In the genomic region with DNA sequence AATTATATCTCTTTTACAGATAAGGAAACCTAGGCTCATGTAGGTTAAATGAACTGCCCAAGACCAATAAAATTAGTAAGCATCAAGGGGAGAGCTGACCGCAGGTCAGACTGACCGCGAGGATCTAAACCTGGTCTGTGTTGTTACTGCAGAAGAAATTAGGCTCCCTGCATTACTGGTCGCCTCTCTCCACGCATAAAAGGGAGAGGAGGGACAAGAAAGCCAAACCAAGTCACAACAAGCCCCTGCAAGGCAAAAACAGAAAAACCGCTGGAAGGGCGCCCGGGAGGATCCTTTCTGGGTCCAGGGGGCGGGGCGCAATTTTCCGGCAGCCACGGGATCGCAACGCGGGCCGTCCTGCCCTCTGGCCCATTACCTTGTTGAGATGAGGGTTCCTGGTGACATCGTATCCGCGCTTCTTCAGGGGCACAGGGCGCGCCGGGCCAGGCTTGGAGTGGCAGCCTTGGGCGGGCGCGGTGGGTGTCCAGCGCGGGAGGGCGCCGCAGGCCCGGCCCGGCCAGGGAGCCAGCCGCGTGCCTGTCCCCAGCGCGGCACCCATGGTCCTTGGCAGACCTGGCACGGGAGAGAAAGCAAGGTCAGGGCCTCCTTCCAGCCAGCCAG, we compare ENCODE assay signal across 8 cellular contexts. TPM values are rescaled to one million over a fixed set of nuclear protein-coding genes. Genes with fewer than 3 reads are reported as not detected.
DNase-seq lines count a peak whose midpoint lies in the region; ATAC-seq and TF ChIP-seq lines count a peak whose summit lies in the region.

No MANE protein-coding gene starts in this region.

- H3K27ac Mint-ChIP-seq in H9, result no peak overlapping the region
- H3K27ac Mint-ChIP-seq in effector memory CD8-positive, alpha-beta T cell, result peak overlapping the region; percentile 27 to 76
- no peak overlapping the region for H3K27ac Mint-ChIP-seq in memory B cell

- no peak overlapping the region for H2BK5ac ChIP-seq in H9 (ENCODE audit: insufficient read length, low read length)

- H4K5ac ChIP-seq in H9 (ENCODE audit: insufficient read length, low read depth, low read length), result no peak overlapping the region

- H3K4me3 ChIP-seq in stomach smooth muscle (ENCODE audit: low read length in 2 of 2), result peak overlapping the region; percentile 48 to 85

- H3K9ac ChIP-seq in H9 (ENCODE audit: extremely low read depth, insufficient read length, low read length), result no peak overlapping the region
- H3K9ac ChIP-seq in stomach smooth muscle (ENCODE audit: low read length in 2 of 2), result peak overlapping the region; percentile 90 to 94

- no peaks in the 10 kb centered on the region for H3K9me3 Mint-ChIP-seq in H9
- H3K9me3 Mint-ChIP-seq in effector memory CD8-positive, alpha-beta T cell, result no peaks in the 10 kb centered on the region
- H3K9me3 Mint-ChIP-seq in memory B cell, result no peaks in the 10 kb centered on the region

- peak; percentile 53 for DNase-seq in COR-L47 (lab: John Stamatoyannopoulos, UW)
- peak; percentile 37 for DNase-seq in H9
- DNase-seq in SK-N-DZ (ENCODE audit: low spot score), result peak; percentile 21
- DNase-seq in effector memory CD8-positive, alpha-beta T cell, result no peak
- DNase-seq in memory B cell (ENCODE audit: low spot score in 2 of 2), result no peak
- no peak for DNase-seq in HEK293T (ENCODE audit: extremely low spot score)

- peak overlapping the region; percentile 69 for H3K4me2 ChIP-seq in H9 (ENCODE audit: insufficient read depth, insufficient read length, low read length)

- H3K4ac ChIP-seq in H9 (ENCODE audit: low read depth, low read length), result no peak overlapping the region

- H3K36me3 Mint-ChIP-seq in H9 (ENCODE audit: insufficient read depth in 1 of 3, low read depth in 3 of 3), result no peaks in the 10 kb centered on the region; a peak in 1 of 7 replicates
- no peaks in the 10 kb centered on the region for H3K36me3 Mint-ChIP-seq in effector memory CD8-positive, alpha-beta T cell (ENCODE audit: insufficient read depth)
- no peaks in the 10 kb centered on the region for H3K36me3 Mint-ChIP-seq in memory B cell

- no peak overlapping the region for H2BK15ac ChIP-seq in H9 (ENCODE audit: low read depth, low read length)

- H3K4me1 Mint-ChIP-seq in H9 (peaks cover 29 to 31% of the 10 kb centered on the region in 2 experiments), memory B cell (peaks cover 3% of the 10 kb centered on the region)
- peaks cover 3 to 9% of the 10 kb centered on the region in 2 donors for H3K4me1 Mint-ChIP-seq in effector memory CD8-positive, alpha-beta T cell (ENCODE audit: low read depth in 2 of 2)

- no peak overlapping the region for H2BK20ac ChIP-seq in H9 (ENCODE audit: low read depth, low read length, poor library complexity, severe bottlenecking)

- H2AK5ac ChIP-seq in H9 (ENCODE audit: insufficient read length, low read length), result no peak overlapping the region

- no peaks in the 10 kb centered on the region for H3K79me2 ChIP-seq in H9 (ENCODE audit: insufficient read depth, low read length)

- H3K23me2 ChIP-seq in H9 (ENCODE audit: insufficient read length, low read depth, low read length, poor library complexity, severe bottlenecking), result peaks cover 11% of the 10 kb centered on the region

- H3K56ac ChIP-seq in H9 (ENCODE audit: insufficient read length, low read depth, low read length), result no peak overlapping the region

- peak overlapping the region; percentile 68; the same call in 1 of the 2 replicates for H3K14ac ChIP-seq in H9 (ENCODE audit: insufficient read depth, low read length)

- H3K79me1 ChIP-seq in H9 (ENCODE audit: insufficient read depth, low read depth, low read length, poor library complexity, severe bottlenecking), result no peaks in the 10 kb centered on the region

- no peak overlapping the region for H2BK12ac ChIP-seq in H9 (ENCODE audit: insufficient read length, low read depth, low read length)

- no peaks in the 10 kb centered on the region for H4K20me1 ChIP-seq in H9 (ENCODE audit: control insufficient read depth, insufficient read depth, insufficient read length)

- CTCF ChIA-PET in HEK293T (lab: Yijun Ruan, JAX), result no interaction called here

- no peak overlapping the region for H4K8ac ChIP-seq in H9 (replicated peaks; ENCODE audit: insufficient read length, low read depth, low read length)

- no peak overlapping the region for H3T11ph ChIP-seq in H9 (ENCODE audit: low read length)

- H3K27ac ChIP-seq in H9 (ENCODE audit: insufficient read length, low read depth, low read length) (no peak overlapping the region), stomach smooth muscle (ENCODE audit: low read length) (peak overlapping the region; percentile 98)

- no peak overlapping the region for H3K18ac ChIP-seq in H9 (ENCODE audit: insufficient read length, low read depth, low read length)

- H2AFZ ChIP-seq in H9 (ENCODE audit: low read length), result no peak overlapping the region

- 0 out of 3 replicates have a peak, but pooled peaks have one; percentile 10 for TF ChIP-seq CTCF in H9 (conservative IDR thresholded peaks at IDR 0.05)

- no peaks in the 10 kb centered on the region for H3K9me3 ChIP-seq in H9 (ENCODE audit: control insufficient read depth, low read depth, low read length)
- no peaks in the 10 kb centered on the region for H3K9me3 ChIP-seq in stomach smooth muscle (ENCODE audit: control insufficient read depth in 2 of 2, low read length in 2 of 2)

- POLR2A ChIA-PET in HEK293T (lab: Yijun Ruan, JAX), result no interaction called here

- ATAC-seq in effector memory CD8-positive, alpha-beta T cell (replicated peaks), result peak; percentile 35
- ATAC-seq in memory B cell (ENCODE audit: low read depth), result no peak
- ATAC-seq in HG02840 (IDR thresholded peaks at IDR 0.05; ENCODE audit: low FRiP score, unreplicated experiment), result no peak

- no peak overlapping the region for H4K91ac ChIP-seq in H9 (ENCODE audit: insufficient read length, low read depth, low read length)

- H2BK120ac ChIP-seq in H9 (ENCODE audit: low read depth, low read length, poor library complexity, severe bottlenecking), result no peak overlapping the region

- H3K23ac ChIP-seq in H9 (ENCODE audit: insufficient read length, low read depth, low read length), result no peak overlapping the region

- peaks cover 0 to 4% of the 10 kb centered on the region in 2 donors for H3K36me3 ChIP-seq in stomach smooth muscle (ENCODE audit: control insufficient read depth in 2 of 2, insufficient read depth in 2 of 2, low read length in 2 of 2)

- H3K27me3 Mint-ChIP-seq in H9 (ENCODE audit: low read depth), result peaks cover 49% of the 10 kb centered on the region
- H3K27me3 Mint-ChIP-seq in effector memory CD8-positive, alpha-beta T cell, result peaks cover 7 to 49% of the 10 kb centered on the region in 2 donors
- peaks cover 34% of the 10 kb centered on the region for H3K27me3 Mint-ChIP-seq in memory B cell

- H3K4me3 Mint-ChIP-seq in H9 (peak overlapping the region; percentile 69), memory B cell (peak overlapping the region; percentile 57)
- peak overlapping the region; percentile 78 to 82 for H3K4me3 Mint-ChIP-seq in effector memory CD8-positive, alpha-beta T cell

- no CpG with 5 or more reads among the region's 36 CpGs for WGBS in H9 (ENCODE audit: extremely low coverage, insufficient read length, low lambda C conversion rate)

- H3K4me1 ChIP-seq in H9 (ENCODE audit: insufficient read depth, low read length), result no peaks in the 10 kb centered on the region
- H3K4me1 ChIP-seq in stomach smooth muscle (ENCODE audit: control insufficient read depth, insufficient read depth, low read length), result peaks cover 43% of the 10 kb centered on the region

- H3K27me3 ChIP-seq in H9 (ENCODE audit: insufficient read depth, low read length) (peaks cover 3% of the 10 kb centered on the region; the same call in 1 of the 2 replicates), stomach smooth muscle (ENCODE audit: control insufficient read depth in 1 of 2, insufficient read depth in 2 of 2, low read length in 2 of 2) (no peaks in the 10 kb centered on the region)

TF ChIP-seq in HEK293T, 16 proteins besides CTCF, POLR2A, EP300 and RAD21:
- TF ChIP-seq FOXA1 (IDR thresholded peaks at IDR 0.05) (no peak), ARNT (IDR thresholded peaks at IDR 0.05) (no peak), NFRKB (IDR thresholded peaks at IDR 0.05) (no peak), LEF1 (IDR thresholded peaks at IDR 0.05; ENCODE audit: borderline replicate concordance) (no peak), HDGF (IDR thresholded peaks at IDR 0.05; ENCODE audit: borderline replicate concordance) (no peak), TARDBP (IDR thresholded peaks at IDR 0.05) (no peak), CTBP1 (IDR thresholded peaks at IDR 0.05; ENCODE audit: borderline replicate concordance) (no peak), SUZ12 (IDR thresholded peaks at IDR 0.05) (no peak), BHLHE40 (IDR thresholded peaks at IDR 0.05; ENCODE audit: borderline replicate concordance) (no peak)
- TF ChIP-seq, protein P1, sequence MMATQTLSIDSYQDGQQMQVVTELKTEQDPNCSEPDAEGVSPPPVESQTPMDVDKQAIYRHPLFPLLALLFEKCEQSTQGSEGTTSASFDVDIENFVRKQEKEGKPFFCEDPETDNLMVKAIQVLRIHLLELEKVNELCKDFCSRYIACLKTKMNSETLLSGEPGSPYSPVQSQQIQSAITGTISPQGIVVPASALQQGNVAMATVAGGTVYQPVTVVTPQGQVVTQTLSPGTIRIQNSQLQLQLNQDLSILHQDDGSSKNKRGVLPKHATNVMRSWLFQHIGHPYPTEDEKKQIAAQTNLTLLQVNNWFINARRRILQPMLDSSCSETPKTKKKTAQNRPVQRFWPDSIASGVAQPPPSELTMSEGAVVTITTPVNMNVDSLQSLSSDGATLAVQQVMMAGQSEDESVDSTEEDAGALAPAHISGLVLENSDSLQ (IDR thresholded peaks at IDR 0.05), result no peak

RNA-seq across cellular contexts. Expression of a gene that starts 0.9 kb away (rescaled TPM):
- total RNA-seq in H9 (2021), result 2.2 and 2.8 TPM in 2 replicates
- polyA plus RNA-seq in SK-N-DZ (2014; cell fraction: cytosol; rRNA removed), result 13.3 and 15.8 TPM in 2 replicates
- polyA plus RNA-seq in SK-N-DZ (2014; cell fraction: nucleus; rRNA removed), result 68.1 and 98.3 TPM in 2 replicates

Comparison
In these comparisons a context has a peak if more than half of its experiments do, and no peak if none do; other contexts are left out.
1. DNase-seq: peak in COR-L47 (single experiment), H9 (single experiment) and SK-N-DZ (single experiment); none in effector memory CD8-positive, alpha-beta T cell (0 of 3), memory B cell (0 of 2) and HEK293T (single experiment).
2. H3K27ac Mint-ChIP-seq: peak in effector memory CD8-positive, alpha-beta T cell (2 of 2); none in H9 (0 of 3) and memory B cell (single experiment).
3. Peak in every context shown above with its lines, with median percentiles within 50 percentile points of each other: H3K4me3 Mint-ChIP-seq.